In the genomic region with DNA sequence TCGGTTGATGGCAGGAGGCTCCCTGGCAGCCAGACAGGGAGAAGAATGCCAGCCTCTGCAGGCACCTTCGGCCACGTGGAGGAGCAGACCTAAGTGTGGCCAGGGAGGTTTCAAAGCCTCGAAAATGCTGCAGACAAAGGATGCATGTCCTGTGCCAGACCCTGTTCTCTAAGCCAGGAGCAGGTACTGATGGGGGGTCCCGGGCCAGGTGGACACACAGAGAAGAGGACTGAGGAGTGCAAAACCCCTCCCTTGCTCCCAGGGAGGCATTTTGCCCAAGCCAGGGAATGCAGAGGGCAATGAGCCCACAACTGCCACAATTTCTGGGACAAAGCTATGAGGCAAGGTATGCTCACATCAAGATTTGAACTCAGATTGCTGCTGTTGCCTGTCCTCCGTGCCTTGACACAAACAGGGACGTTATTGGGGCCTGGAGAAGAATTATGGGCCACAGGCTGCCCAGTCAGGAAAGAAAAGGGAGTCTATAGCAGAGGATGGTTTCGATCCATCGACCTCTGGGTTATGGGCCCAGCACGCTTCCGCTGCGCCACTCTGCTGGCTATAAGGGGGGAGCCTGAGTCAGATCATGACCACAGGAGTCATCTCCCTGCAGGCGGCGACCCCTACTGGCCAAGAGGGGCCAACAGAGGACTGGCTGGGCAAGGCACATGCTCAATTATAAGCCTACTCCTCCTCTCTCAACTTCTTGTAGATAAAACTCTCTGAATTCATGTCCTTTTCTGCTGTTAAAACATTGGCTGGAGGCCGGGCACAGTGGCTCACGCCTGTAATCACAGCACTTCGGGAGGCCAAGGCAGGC, we compare ENCODE assay signal across 7 cellular contexts. TPM values are rescaled to one million over a fixed set of nuclear protein-coding genes. Genes with fewer than 3 reads are reported as not detected.
DNase-seq lines count a peak whose midpoint lies in the region; ATAC-seq, FAIRE-seq and TF ChIP-seq lines count a peak whose summit lies in the region.

No MANE protein-coding gene starts in this region.

- no peak for FAIRE-seq in bronchial epithelial cell (lab: Jason Lieb, UNC)

- CTCF ChIA-PET in activated B cell treated with CpG ODN at 0.5 μM for 24 hours (lab: Charles Lee) = interaction anchor here (0.7 to 1.7 kb wide), 3 partner anchors 25 to 110 kb away, joined by 3 to 5 read pairs (median 3); partner anchors contain the start of gene FOXK2

- peak overlapping the region; percentile 75 for H3K4me3 Mint-ChIP-seq in activated B cell treated with CpG ODN at 0.5 μM for 24 hours

- intact Hi-C loops in activated B cell treated with CpG ODN at 0.5 μM for 24 hours (cut with micrococcal nuclease) = loop anchor here (1.0 to 10.0 kb wide), 8 partner anchors 25 to 472 kb away; partner anchors contain the start of genes CENPX, FOXK2, HEXD and LRRC45

- no peaks in the 10 kb centered on the region for H3K27me3 ChIP-seq in bronchial epithelial cell (ENCODE audit: control insufficient read depth, insufficient read depth, low read length)

- H3K9me3 Mint-ChIP-seq in activated B cell treated with CpG ODN at 0.5 μM for 24 hours = no peaks in the 10 kb centered on the region

- H3K4me3 ChIP-seq in bronchial epithelial cell (ENCODE audit: low read depth, low read length) = no peak overlapping the region

- POLR2A ChIA-PET in activated B cell treated with CpG ODN at 0.5 μM for 24 hours (lab: Charles Lee) = interaction anchor here (0.5 to 5.5 kb wide), 7 partner anchors 14 to 639 kb away, joined by 3 to 43 read pairs (median 11); partner anchors contain the start of genes FOXK2 and NARF

- peak; percentile 73 for DNase-seq in NCI-H345 (lab: John Stamatoyannopoulos, UW)
- peak; percentile 88 for DNase-seq in activated B cell treated with CpG ODN at 0.5 μM for 24 hours
- DNase-seq in bronchial epithelial cell (ENCODE audit: low read depth) = peak; percentile 77
- peak; percentile 88 for DNase-seq in inferior parietal cortex (ENCODE audit: extremely low spot score)
- DNase-seq in stimulated activated CD4-positive, alpha-beta T cell treated with anti-CD3 and anti-CD28 coated beads, Interleukin-12 subunit alpha, Interleukin-12 subunit beta, amount 100 ng/mL, for 48 hours (ENCODE audit: low read depth in 2 of 3, low spot score in 1 of 3) = peak; percentile 79 to 93 (median 82)

- TF ChIP-seq CTCF in activated B cell treated with CpG ODN at 0.5 μM for 24 hours (IDR thresholded peaks at IDR 0.05) = no peak
- TF ChIP-seq CTCF in bronchial epithelial cell (IDR thresholded peaks at IDR 0.05; ENCODE audit: insufficient read depth, low read length, severe bottlenecking) = peak; percentile 92

- H3K36me3 ChIP-seq in bronchial epithelial cell (ENCODE audit: control insufficient read depth, insufficient read depth, low read length) = no peaks in the 10 kb centered on the region

- peaks cover 26% of the 10 kb centered on the region for H3K4me1 Mint-ChIP-seq in activated B cell treated with CpG ODN at 0.5 μM for 24 hours

- peak; percentile 35 for ATAC-seq in GM18508 (IDR thresholded peaks at IDR 0.05; ENCODE audit: insufficient read depth, unreplicated experiment)
- peak; percentile 54 for ATAC-seq in HG03135 (IDR thresholded peaks at IDR 0.05; ENCODE audit: unreplicated experiment)
- peak; percentile 78 for ATAC-seq in activated B cell treated with CpG ODN at 0.5 μM for 24 hours (ENCODE audit: low read depth)

- H3K27me3 Mint-ChIP-seq in activated B cell treated with CpG ODN at 0.5 μM for 24 hours = no peaks in the 10 kb centered on the region

- peak overlapping the region; percentile 93 for H3K27ac Mint-ChIP-seq in activated B cell treated with CpG ODN at 0.5 μM for 24 hours

- H3K36me3 Mint-ChIP-seq in activated B cell treated with CpG ODN at 0.5 μM for 24 hours (ENCODE audit: low read depth) = peaks cover 4% of the 10 kb centered on the region

RNA-seq across cellular contexts. Expression of gene FOXK2, which starts 25.1 kb away (rescaled TPM):
- 56.4 and 60.4 TPM in 2 replicates for total RNA-seq in activated B cell treated with CpG ODN at 0.5 μM for 24 hours
- total RNA-seq in bronchial epithelial cell = 38.8 and 44.0 TPM in 2 replicates

RNA-seq across cellular contexts. Expression of gene NARF, which starts 35.9 kb away (rescaled TPM):
- 77.8 and 81.9 TPM in 2 replicates for total RNA-seq in activated B cell treated with CpG ODN at 0.5 μM for 24 hours
- total RNA-seq in bronchial epithelial cell = 40.0 and 40.1 TPM in 2 replicates

RNA-seq across cellular contexts. Expression of gene CYBC1, which starts 43.9 kb away (rescaled TPM):
- 405 and 501 TPM in 2 replicates for total RNA-seq in activated B cell treated with CpG ODN at 0.5 μM for 24 hours
- 31.3 and 33.8 TPM in 2 replicates for total RNA-seq in bronchial epithelial cell

Comparison
In these comparisons a context has a peak if more than half of its experiments do, and no peak if none do; other contexts are left out.
1. RNA of gene CYBC1, which starts 43.9 kb away (total RNA-seq): 405 to 501 TPM in activated B cell treated with CpG ODN at 0.5 μM for 24 hours; 31.3 to 33.8 TPM in bronchial epithelial cell; every median in the first group is over 10 times any median in the second.
2. Peak in every context shown above with its lines, with median percentiles within 50 percentile points of each other: ATAC-seq and DNase-seq.